In the genomic region with DNA sequence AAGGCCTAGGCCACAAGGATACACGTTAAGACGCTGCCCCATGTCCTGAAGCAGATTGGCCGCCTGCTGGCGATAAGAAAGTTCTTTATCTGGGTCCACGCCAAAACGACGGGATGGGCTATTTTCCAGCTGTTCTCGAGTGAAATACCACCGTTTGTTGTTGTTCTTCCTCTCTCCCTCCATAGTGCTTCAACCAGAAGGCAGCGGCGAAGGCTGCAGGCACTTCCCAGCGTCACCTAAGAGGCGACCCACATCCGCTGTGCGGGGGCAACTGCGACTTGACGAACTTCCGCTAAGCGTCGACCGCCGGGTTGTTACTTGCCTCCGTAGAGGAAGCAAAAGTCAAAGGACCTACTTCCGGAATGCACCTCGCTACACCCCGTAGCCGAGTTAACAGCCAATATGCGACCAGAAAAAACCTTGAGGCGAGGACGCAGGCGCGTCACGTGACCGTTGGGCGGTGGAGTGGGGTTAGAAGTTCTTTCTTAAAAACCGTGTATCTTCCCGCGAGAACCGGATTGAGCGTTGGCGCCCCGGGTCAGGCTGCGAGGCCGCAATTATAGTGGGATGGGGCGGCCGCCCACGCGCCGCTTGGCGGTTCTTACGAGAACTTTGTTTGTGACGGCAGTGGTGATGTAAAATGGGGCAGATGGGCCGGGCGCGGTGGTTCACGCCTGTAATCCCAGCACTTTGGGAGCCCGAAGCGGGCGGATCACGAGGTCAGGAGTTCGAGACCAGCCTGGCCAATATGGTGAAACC, we compare ENCODE assay signal across 8 cellular contexts. TPM values are rescaled to one million over a fixed set of nuclear protein-coding genes. Genes with fewer than 3 reads are reported as not detected.
DNase-seq lines count a peak whose midpoint lies in the region; ATAC-seq and TF ChIP-seq lines count a peak whose summit lies in the region.

Gene CCNT1, minus strand, starts transcription at position 215 of the 759 bp plus-strand sequence. Its CDS starts 32 bp downstream, at position 183.

- ATAC-seq in HG02884 (IDR thresholded peaks at IDR 0.05; ENCODE audit: unreplicated experiment): peak; percentile 98
- peak; percentile 98 to 99 (median 98) for ATAC-seq in heart left ventricle
- ATAC-seq in upper lobe of left lung (ENCODE audit: low FRiP score in 2 of 2): peak; percentile 98 to 100

- TF ChIP-seq POLR2A in heart left ventricle (IDR thresholded peaks at IDR 0.05) (peak in 1 of 2 donors; percentile 65), upper lobe of left lung (IDR thresholded peaks at IDR 0.05) (peak in 3 of 4 donors; percentile 64 to 91 (median 87))

- peak within 1 kb of the TSS; percentile 64 to 85 (median 76) for H3K4me3 ChIP-seq in heart left ventricle
- peak within 1 kb of the TSS; percentile 59 to 77 (median 66) for H3K4me3 ChIP-seq in upper lobe of left lung

- DNase-seq in GM13977 (ENCODE audit: low spot score): peak; percentile 97
- DNase-seq in NCI-H146 treated with DMSO at 0.1 percent for 48 hours (lab: John Stamatoyannopoulos, UW; ENCODE audit: unreplicated experiment): peak; percentile 99
- peak; percentile 100 for DNase-seq in amniotic epithelial cell (ENCODE audit: low read depth)
- DNase-seq in heart left ventricle: peak; percentile 99
- DNase-seq in posterior cingulate gyrus: peak; percentile 91 to 100 (median 97)
- DNase-seq in upper lobe of left lung: peak; percentile 98

- intact Hi-C loops in T-helper 1 cell treated with Interleukin-12 subunit alpha and Interleukin-12 subunit beta and Interleukin-4 antibody, amounts not matched to agents 30 ng/mL and 1 ng/mL, for 36 hours (cut with micrococcal nuclease): loop anchor here (1.0 to 10.0 kb wide), 18 partner anchors 34 to 1500 kb away; partner anchors contain the start of genes ARF3, ASB8, CACNB3 and DDX23
- intact Hi-C loops in heart left ventricle (cut with DNase I) (loop anchor here in 5 of 10 donors (1.0 to 2.0 kb wide), 3 partner anchors 34 to 72 kb away; partner anchors contain the start of genes KANSL2 (in 3 of the 5) and ADCY6 (in 2 of the 5)), posterior cingulate gyrus (cut with DNase I) (loop anchor here (5.0 kb wide), 1 partner anchor 34 kb away; the partner anchor contains the start of gene KANSL2)

- H3K36me3 ChIP-seq in heart left ventricle (peaks cover 0 to 35% (median 32%) of the 10 kb centered on the region in 9 donors), upper lobe of left lung (peaks cover 0 to 29% (median 12%) of the 10 kb centered on the region in 4 donors)

- H3K27ac ChIP-seq in heart left ventricle: peak within 1 kb of the TSS; percentile 78 to 97 (median 94)
- peak within 1 kb of the TSS; percentile 92 to 97 (median 95) for H3K27ac ChIP-seq in upper lobe of left lung

- peak in 1 of 4 donors; percentile 91 for TF ChIP-seq EP300 in upper lobe of left lung (IDR thresholded peaks at IDR 0.05)

- TF ChIP-seq CTCF in GM13977 (IDR thresholded peaks at IDR 0.05; ENCODE audit: extremely low read depth, insufficient read depth, missing control alignments): no peak
- peak in 4 of 12 donors; percentile 13 to 36 (median 22) for TF ChIP-seq CTCF in heart left ventricle (IDR thresholded peaks at IDR 0.05)
- peak in 4 of 6 experiments; percentile 25 to 71 (median 48) for TF ChIP-seq CTCF in upper lobe of left lung (IDR thresholded peaks at IDR 0.05)

- 0 to 1% (median 0%) methylated on average over 19 to 61 of the region's 61 CpGs for WGBS in heart left ventricle, 4 donors
- WGBS in upper lobe of left lung, 2 donors: 0% methylated on average over 36 to 59 of the region's 61 CpGs

- peaks cover 0 to 19% (median 5%) of the 10 kb centered on the region in 12 donors for H3K9me3 ChIP-seq in heart left ventricle
- H3K9me3 ChIP-seq in upper lobe of left lung: peaks cover 0 to 15% (median 8%) of the 10 kb centered on the region in 4 donors

- no peaks in the 10 kb centered on the region for H3K27me3 ChIP-seq in heart left ventricle
- no peaks in the 10 kb centered on the region for H3K27me3 ChIP-seq in upper lobe of left lung

- H3K4me1 ChIP-seq in heart left ventricle (peaks cover 11 to 36% (median 25%) of the 10 kb centered on the region in 12 donors), upper lobe of left lung (peaks cover 22 to 39% (median 27%) of the 10 kb centered on the region in 4 donors)

- in situ Hi-C loops in GM13977 (cut with MboI; ENCODE audit: low pct_unique_long_range_greater_than_20kb, low sequenced_read_pairs, unreplicated experiment): no loop called here

RNA-seq across cellular contexts. Expression of gene CCNT1, which starts in this region (rescaled TPM):
- 49.1 and 59.0 TPM in 2 replicates for total RNA-seq in T-helper 1 cell treated with Interleukin-12 subunit alpha and Interleukin-12 subunit beta and Interleukin-4 antibody, amounts not matched to agents 30 ng/mL and 1 ng/mL, for 36 hours
- total RNA-seq in heart left ventricle: 10 to 100 TPM; 11.0 to 29.7 (median 18.1) TPM
- 1 to 10 TPM; 2.4 to 5.4 TPM for polyA plus RNA-seq in heart left ventricle
- 10 to 100 TPM; 11.9 to 39.8 (median 26.6) TPM for total RNA-seq in upper lobe of left lung

Comparison
In these comparisons a context has a peak if more than half of its experiments do, and no peak if none do; other contexts are left out.
1. Peak in every context shown above with its lines: DNase-seq, ATAC-seq, H3K4me3 ChIP-seq and H3K27ac ChIP-seq.